ENCODE assay signal across 8 cellular contexts in the genomic region with DNA sequence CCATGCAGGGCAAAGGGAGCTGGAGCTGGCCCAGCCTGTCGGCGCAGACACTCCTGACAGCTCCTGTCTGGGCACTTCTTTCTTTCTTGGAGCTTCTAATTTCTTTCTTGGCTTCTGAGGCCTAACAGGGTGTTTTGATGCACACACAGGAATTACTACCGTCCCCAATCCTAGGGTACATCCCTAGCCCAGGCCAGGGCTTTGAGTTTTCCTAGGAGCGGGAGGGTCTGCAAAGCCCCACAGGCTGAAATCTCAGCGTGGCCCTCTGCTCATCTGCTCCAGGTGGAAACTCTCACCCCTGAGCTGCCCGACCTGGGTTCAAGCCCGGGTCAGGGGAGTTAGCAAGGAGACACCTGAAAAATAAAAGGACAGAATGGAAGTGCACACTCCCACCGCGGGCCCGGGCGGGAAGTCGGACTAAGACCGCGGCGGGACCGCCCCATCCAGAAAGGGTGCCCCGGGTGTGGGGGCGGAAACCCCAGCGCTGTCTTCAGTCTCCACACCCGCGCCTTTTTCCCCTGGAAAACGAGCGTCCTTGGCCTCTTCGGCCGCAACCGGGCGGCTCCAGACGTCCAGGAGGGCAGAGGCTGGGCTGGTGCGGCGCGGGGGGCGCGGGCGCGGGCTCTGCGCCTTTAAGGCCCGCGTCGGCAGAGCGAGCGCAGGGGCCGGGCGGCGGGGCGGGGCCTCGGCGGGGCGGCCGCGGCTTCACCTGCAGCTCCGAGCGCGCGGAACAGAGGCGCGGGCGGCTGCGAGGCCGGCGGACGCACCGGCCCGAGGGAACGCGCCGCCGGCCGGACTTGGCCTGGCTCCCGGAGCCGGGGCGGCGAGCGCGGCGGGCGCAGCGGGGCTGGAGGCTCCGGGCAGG. TPM values are rescaled to one million over a fixed set of nuclear protein-coding genes. Genes with fewer than 3 reads are reported as not detected.
DNase-seq lines count a peak whose midpoint lies in the region; ATAC-seq and TF ChIP-seq lines count a peak whose summit lies in the region.

A gene (plus strand): TSS at position 733 of the 865 bp plus-strand sequence.

- peaks cover 45% of the 10 kb centered on the region for H3K27me3 Mint-ChIP-seq in T-helper 2 cell treated with Interferon-gamma antibody and Interleukin-4, amounts not matched to agents 5 μg/mL and 100 μg/mL, for 36 hours (ENCODE audit: low read depth)

- in situ Hi-C loops in GM13976 (cut with MboI; ENCODE audit: low sequenced_read_pairs, unreplicated experiment), result no loop called here

- H3K4me1 Mint-ChIP-seq in T-helper 2 cell treated with Interferon-gamma antibody and Interleukin-4, amounts not matched to agents 5 μg/mL and 100 μg/mL, for 36 hours (ENCODE audit: low read depth), result no peaks in the 10 kb centered on the region

- TF ChIP-seq POLR2A in gastroesophageal sphincter (IDR thresholded peaks at IDR 0.05) (no peak), sigmoid colon (IDR thresholded peaks at IDR 0.05) (no peak)

- no peak within 1 kb of the TSS for H3K27ac Mint-ChIP-seq in T-helper 2 cell treated with Interferon-gamma antibody and Interleukin-4, amounts not matched to agents 5 μg/mL and 100 μg/mL, for 36 hours

- no peak within 1 kb of the TSS for H3K27ac ChIP-seq in gastroesophageal sphincter
- H3K27ac ChIP-seq in sigmoid colon, result no peak within 1 kb of the TSS
- no peak within 1 kb of the TSS for H3K27ac ChIP-seq in effector memory CD4-positive, alpha-beta T cell (ENCODE audit: insufficient read depth, low read length, poor library complexity, severe bottlenecking)

- TF ChIP-seq CTCF in gastroesophageal sphincter (IDR thresholded peaks at IDR 0.05) (no peak), sigmoid colon (IDR thresholded peaks at IDR 0.05) (no peak), GM13976 (IDR thresholded peaks at IDR 0.05; ENCODE audit: borderline replicate concordance, control extremely low read depth, extremely low read depth, insufficient read depth, missing control alignments) (no peak)

- no peak for TF ChIP-seq EP300 in gastroesophageal sphincter (IDR thresholded peaks at IDR 0.05)
- no peak for TF ChIP-seq EP300 in sigmoid colon (IDR thresholded peaks at IDR 0.05)

- H3K9me3 Mint-ChIP-seq in T-helper 2 cell treated with Interferon-gamma antibody and Interleukin-4, amounts not matched to agents 5 μg/mL and 100 μg/mL, for 36 hours, result no peaks in the 10 kb centered on the region

- ATAC-seq in gastroesophageal sphincter, result peak; percentile 30

- H3K4me3 ChIP-seq in gastroesophageal sphincter (peak within 1 kb of the TSS; percentile 18 to 56), sigmoid colon (peak within 1 kb of the TSS in 3 of 4 donors; percentile 26 to 42 (median 40))
- H3K4me3 ChIP-seq in effector memory CD4-positive, alpha-beta T cell (ENCODE audit: insufficient read depth, low read depth, low read length, poor library complexity, severe bottlenecking), result no peak within 1 kb of the TSS

- intact Hi-C loops in sigmoid colon (cut with DNase I), result no loop called here

- peaks cover 0 to 28% (median 8%) of the 10 kb centered on the region in 3 donors for H3K4me1 ChIP-seq in gastroesophageal sphincter
- peaks cover 0 to 22% (median 21%) of the 10 kb centered on the region in 4 donors for H3K4me1 ChIP-seq in sigmoid colon
- no peaks in the 10 kb centered on the region for H3K4me1 ChIP-seq in effector memory CD4-positive, alpha-beta T cell (ENCODE audit: control insufficient read depth, insufficient read depth, low read length, poor library complexity, severe bottlenecking)

- DNase-seq in HCEC 1CT (peak; percentile 27), sigmoid colon (no peak), activated gamma-delta T cell treated with Interleukin-2 at 50 U/mL for 16 hours (no peak), GM13976 (ENCODE audit: low spot score) (no peak), NCI-H446 treated with DMSO at 0.1 percent for 48 hours (lab: John Stamatoyannopoulos, UW) (no peak)
- DNase-seq in T-helper 2 cell treated with Interferon-gamma antibody and Interleukin-4, amounts not matched to agents 5 μg/mL and 100 μg/mL, for 36 hours (ENCODE audit: low spot score), result no peak
- DNase-seq in effector memory CD4-positive, alpha-beta T cell, result no peak

- peak within 1 kb of the TSS; percentile 21 for H3K4me3 Mint-ChIP-seq in T-helper 2 cell treated with Interferon-gamma antibody and Interleukin-4, amounts not matched to agents 5 μg/mL and 100 μg/mL, for 36 hours

- H3K27me3 ChIP-seq in gastroesophageal sphincter (peaks cover 95% of the 10 kb centered on the region), sigmoid colon (peaks cover 23 to 97% (median 55%) of the 10 kb centered on the region in 3 donors)
- peaks cover 3% of the 10 kb centered on the region for H3K27me3 ChIP-seq in effector memory CD4-positive, alpha-beta T cell (replicated peaks; ENCODE audit: control insufficient read depth, insufficient read depth, low read length, poor library complexity, severe bottlenecking)

- no peaks in the 10 kb centered on the region for H3K36me3 Mint-ChIP-seq in T-helper 2 cell treated with Interferon-gamma antibody and Interleukin-4, amounts not matched to agents 5 μg/mL and 100 μg/mL, for 36 hours (ENCODE audit: low read depth)

- H3K36me3 ChIP-seq in gastroesophageal sphincter, result no peaks in the 10 kb centered on the region
- H3K36me3 ChIP-seq in sigmoid colon, result no peaks in the 10 kb centered on the region
- H3K36me3 ChIP-seq in effector memory CD4-positive, alpha-beta T cell (ENCODE audit: control insufficient read depth, insufficient read depth, low read length), result no peaks in the 10 kb centered on the region

- H3K9me3 ChIP-seq in gastroesophageal sphincter (no peaks in the 10 kb centered on the region), sigmoid colon (no peaks in the 10 kb centered on the region)
- H3K9me3 ChIP-seq in effector memory CD4-positive, alpha-beta T cell (ENCODE audit: control insufficient read depth, low read length), result no peaks in the 10 kb centered on the region

- WGBS in gastroesophageal sphincter (ENCODE audit: low coverage in 1 of 2), 2 donors, result 31% methylated on average over 3 of the region's 78 CpGs; no CpG with 5 or more reads in 1 of the 2 donors
- 5% methylated on average over 78 of the region's 78 CpGs for WGBS in sigmoid colon, 2 donors

RNA-seq across cellular contexts. Expression of the gene that starts here (rescaled TPM):
- total RNA-seq in gastroesophageal sphincter, result 1 to 10 TPM in 1 of 4 donors, under 1 TPM in 2, not detected in 1; under 0.01 to 1.5 (median 0.42) TPM
- under 1 TPM in 1 of 4 donors, not detected in 3; under 0.01 TPM for total RNA-seq in sigmoid colon
- under 1 TPM in 1 of 3 donors, not detected in 2; 0.06 TPM for polyA plus RNA-seq in sigmoid colon
